In genomic region chr6:150368762-150369161, GRCh38 we compare ENCODE assay signal across 35 cellular contexts. TPM values are rescaled to one million over a fixed set of nuclear protein-coding genes. Genes with fewer than 3 reads are reported as not detected.
A peak's percentile ranks its signal among the peaks of the same experiment; 100 is the strongest.
DNase-seq lines count a peak whose midpoint lies in the region; TF ChIP-seq lines count a peak whose summit lies in the region.
"Had no signal": no experiment of that assay in that cellular context is flagged by ENCODE, and none has a peak within 500 bp of the region (broad histone marks: within the 10 kb centered on the region; RNA-seq: fewer than 3 reads in every experiment).

A gene with protein sequence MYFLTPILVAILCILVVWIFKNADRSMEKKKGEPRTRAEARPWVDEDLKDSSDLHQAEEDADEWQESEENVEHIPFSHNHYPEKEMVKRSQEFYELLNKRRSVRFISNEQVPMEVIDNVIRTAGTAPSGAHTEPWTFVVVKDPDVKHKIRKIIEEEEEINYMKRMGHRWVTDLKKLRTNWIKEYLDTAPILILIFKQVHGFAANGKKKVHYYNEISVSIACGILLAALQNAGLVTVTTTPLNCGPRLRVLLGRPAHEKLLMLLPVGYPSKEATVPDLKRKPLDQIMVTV (plus strand): TSS chr6:150369012. CDS start chr6:150369032, 20 bp downstream.

- WGBS in H9 (ENCODE audit: extremely low coverage, insufficient read length, low lambda C conversion rate): no CpG with 5 or more reads among the region's 8 CpGs
- 43% methylated on average over 8 of the region's 8 CpGs for WGBS in liver

- H3K9me3 Mint-ChIP-seq in H9: no peaks in the 10 kb centered on the region
- no peaks in the 10 kb centered on the region for H3K9me3 Mint-ChIP-seq in progenitor cell of endocrine pancreas (ENCODE audit: low read depth)
- H3K9me3 Mint-ChIP-seq: activated CD4-positive, alpha-beta T cell treated with anti-CD3 and anti-CD28 coated beads, Interleukin-2, amount 10 ng/mL, durations not matched to agents 7 days and 5 days; mesothelial cell of epicardium had no signal

- no peak within 1 kb of the TSS for H3K14ac ChIP-seq in H9 (ENCODE audit: insufficient read depth, low read length)

- no peak within 1 kb of the TSS for H4K91ac ChIP-seq in H9 (ENCODE audit: insufficient read length, low read depth, low read length)

- H2AK5ac ChIP-seq in H9 (ENCODE audit: insufficient read length, low read length): no peak within 1 kb of the TSS

- no peaks in the 10 kb centered on the region for H3K36me3 Mint-ChIP-seq in H9 (ENCODE audit: insufficient read depth in 1 of 3, low read depth in 3 of 3)
- no peaks in the 10 kb centered on the region for H3K36me3 Mint-ChIP-seq in progenitor cell of endocrine pancreas (ENCODE audit: insufficient read depth)
- H3K36me3 Mint-ChIP-seq: activated naive CD8-positive, alpha-beta T cell; mesothelial cell of epicardium had no signal

- H2BK15ac ChIP-seq in H9 (ENCODE audit: low read depth, low read length): no peak within 1 kb of the TSS

- no peaks in the 10 kb centered on the region for H3K23me2 ChIP-seq in H9 (ENCODE audit: insufficient read length, low read depth, low read length, poor library complexity, severe bottlenecking)

- no peak within 1 kb of the TSS for H2AFZ ChIP-seq in H9 (ENCODE audit: low read length)
- H2AFZ ChIP-seq: parathyroid adenoma had no signal

- DNase-seq in H9 (no peak), colonic mucosa (peak; percentile 85), progenitor cell of endocrine pancreas (ENCODE audit: low spot score, unreplicated experiment) (no peak), EL (no peak), NCI-H146 (lab: John Stamatoyannopoulos, UW) (no peak), DMS153 treated with DMSO at 0.1 percent for 48 hours (lab: John Stamatoyannopoulos, UW; ENCODE audit: unreplicated experiment) (no peak)
- no peak for DNase-seq in central memory CD4-positive, alpha-beta T cell
- DNase-seq: activated CD4-positive, alpha-beta T cell treated with anti-CD3 and anti-CD28 coated beads, Interleukin-2, amount 10 ng/mL, durations not matched to agents 7 days and 5 days; activated effector memory CD4-positive, alpha-beta T cell treated with anti-CD3 and anti-CD28 coated beads, Interleukin-2, amount 50 U/mL, for 16 hours; activated T-cell treated with anti-CD3 and anti-CD28 coated beads, Interleukin-2, amount 50 U/mL, for 1 hour; effector CD8-positive, alpha-beta T cell; hypothalamus; left ventricle myocardium inferior; NCI-H1092 treated with DMSO at 0.1 percent for 48 hours; NCI-H187; NCI-H2171; NCI-H510A; right cardiac atrium; SJCRH30; spleen; stimulated activated CD4-positive, alpha-beta T cell treated with anti-CD3 and anti-CD28 coated beads, Interleukin-2, amount 100 ng/mL, for 24 hours; stimulated activated naive CD8-positive, alpha-beta T cell treated with anti-CD3 and anti-CD28 coated beads, Interleukin-15, Interleukin-2, amounts not matched to agents 100 U/mL and 50 U/mL, for 24 hours; SW 1271; T-helper 9 cell; testis had no signal

- no peak within 1 kb of the TSS for H2BK20ac ChIP-seq in H9 (ENCODE audit: low read depth, low read length, poor library complexity, severe bottlenecking)

- H3K27ac ChIP-seq in H9 (ENCODE audit: insufficient read length, low read depth, low read length) (no peak within 1 kb of the TSS), colonic mucosa (peak within 1 kb of the TSS; percentile 64), liver (ENCODE audit: low read depth in 1 of 2, low read length in 2 of 2) (peak within 1 kb of the TSS; percentile 16 to 71)
- H3K27ac ChIP-seq: A549, epithelial cell of prostate, left ventricle myocardium inferior, parathyroid adenoma, SJCRH30, spleen, testis, vagina had no signal

- H3K23ac ChIP-seq in H9 (ENCODE audit: insufficient read length, low read depth, low read length): peak within 1 kb of the TSS; percentile 87

- intact Hi-C loops in colonic mucosa (cut with DNase I): no loop called here

- H2BK120ac ChIP-seq in H9 (ENCODE audit: low read depth, low read length, poor library complexity, severe bottlenecking): no peak within 1 kb of the TSS

- no peak within 1 kb of the TSS for H3K56ac ChIP-seq in H9 (ENCODE audit: insufficient read length, low read depth, low read length)

- H3K27me3 Mint-ChIP-seq in H9 (ENCODE audit: low read depth) (peaks cover 4% of the 10 kb centered on the region), progenitor cell of endocrine pancreas (peaks cover 7% of the 10 kb centered on the region)
- H3K27me3 Mint-ChIP-seq: activated naive CD8-positive, alpha-beta T cell had no signal

- H3K27me3 ChIP-seq in H9 (ENCODE audit: insufficient read depth, low read length) (no peaks in the 10 kb centered on the region), colonic mucosa (no peaks in the 10 kb centered on the region), liver (ENCODE audit: control insufficient read depth in 4 of 4, insufficient read depth in 4 of 4, low read length in 3 of 4) (no peaks in the 10 kb centered on the region)
- H3K27me3 ChIP-seq: SJCRH30, spleen, testis, vagina had no signal

- no peak within 1 kb of the TSS for H3K18ac ChIP-seq in H9 (ENCODE audit: insufficient read length, low read depth, low read length)

- H3K27ac Mint-ChIP-seq in H9 (no peak within 1 kb of the TSS), progenitor cell of endocrine pancreas (peak within 1 kb of the TSS; percentile 21)
- H3K27ac Mint-ChIP-seq: activated CD4-positive, alpha-beta T cell treated with anti-CD3 and anti-CD28 coated beads, Interleukin-2, amount 10 ng/mL, durations not matched to agents 7 days and 5 days; activated naive CD8-positive, alpha-beta T cell; mesothelial cell of epicardium had no signal

- H3K4me3 ChIP-seq in colonic mucosa (no peak within 1 kb of the TSS), liver (ENCODE audit: low read depth in 1 of 3, low read length in 3 of 3) (peak within 1 kb of the TSS in 2 of 3 donors; percentile 38 to 65)
- H3K4me3 ChIP-seq: A549, left ventricle myocardium inferior, SJCRH30, spleen, testis, vagina had no signal

- H3K9ac ChIP-seq in H9 (ENCODE audit: extremely low read depth, insufficient read length, low read length) (no peak within 1 kb of the TSS), colonic mucosa (ENCODE audit: low read depth in 2 of 2, low read length in 2 of 2) (peak within 1 kb of the TSS in 1 of 2 donors; percentile 13), liver (ENCODE audit: low read depth in 1 of 2, low read length in 2 of 2) (peak within 1 kb of the TSS; percentile 10 to 36)
- H3K9ac ChIP-seq: parathyroid adenoma had no signal

- H4K5ac ChIP-seq in H9 (ENCODE audit: insufficient read length, low read depth, low read length): no peak within 1 kb of the TSS

- H3K4me1 Mint-ChIP-seq in H9 (no peaks in the 10 kb centered on the region), progenitor cell of endocrine pancreas (ENCODE audit: low read depth) (peaks cover 4% of the 10 kb centered on the region)
- H3K4me1 Mint-ChIP-seq: activated CD4-positive, alpha-beta T cell treated with anti-CD3 and anti-CD28 coated beads, Interleukin-2, amount 10 ng/mL, durations not matched to agents 7 days and 5 days; mesothelial cell of epicardium had no signal

- H3K79me2 ChIP-seq in H9 (ENCODE audit: insufficient read depth, low read length): no peaks in the 10 kb centered on the region
- H3K79me2 ChIP-seq: parathyroid adenoma had no signal

- H3K36me3 ChIP-seq in colonic mucosa (no peaks in the 10 kb centered on the region), liver (ENCODE audit: control insufficient read depth in 4 of 4, insufficient read depth in 3 of 4, low read depth in 1 of 4, low read length in 3 of 4) (no peaks in the 10 kb centered on the region)
- H3K36me3 ChIP-seq: left ventricle myocardium inferior, SJCRH30, spleen, vagina had no signal

- no peak within 1 kb of the TSS for H2BK5ac ChIP-seq in H9 (ENCODE audit: insufficient read length, low read length)

- H3K4me1 ChIP-seq in H9 (ENCODE audit: insufficient read depth, low read length) (no peaks in the 10 kb centered on the region), colonic mucosa (no peaks in the 10 kb centered on the region), liver (ENCODE audit: control insufficient read depth in 4 of 4, insufficient read depth in 4 of 4, low read length in 3 of 4) (peaks cover 4 to 50% (median 33%) of the 10 kb centered on the region in 4 donors)
- H3K4me1 ChIP-seq: A549, parathyroid adenoma, spleen had no signal

- no peak within 1 kb of the TSS for H3K4me3 Mint-ChIP-seq in H9
- no peak within 1 kb of the TSS for H3K4me3 Mint-ChIP-seq in progenitor cell of endocrine pancreas (ENCODE audit: low read depth)
- H3K4me3 Mint-ChIP-seq: activated CD4-positive, alpha-beta T cell treated with anti-CD3 and anti-CD28 coated beads, Interleukin-2, amount 10 ng/mL, durations not matched to agents 7 days and 5 days; activated naive CD8-positive, alpha-beta T cell; mesothelial cell of epicardium had no signal

- TF ChIP-seq CTCF in H9 (conservative IDR thresholded peaks at IDR 0.05): no peak
- no peak for TF ChIP-seq CTCF in colonic mucosa (IDR thresholded peaks at IDR 0.05)
- TF ChIP-seq CTCF in liver (IDR thresholded peaks at IDR 0.05; ENCODE audit: low read depth, low read length, missing input control): no peak
- TF ChIP-seq CTCF in progenitor cell of endocrine pancreas (IDR thresholded peaks at IDR 0.05; ENCODE audit: unreplicated experiment): no peak

- H4K8ac ChIP-seq in H9 (replicated peaks; ENCODE audit: insufficient read length, low read depth, low read length): no peak within 1 kb of the TSS

- peak; percentile 34 to 37 for TF ChIP-seq RAD21 in liver (IDR thresholded peaks at IDR 0.05)

- H3T11ph ChIP-seq in H9 (ENCODE audit: low read length): no peak within 1 kb of the TSS

- H2BK12ac ChIP-seq in H9 (ENCODE audit: insufficient read length, low read depth, low read length): no peak within 1 kb of the TSS

- no peaks in the 10 kb centered on the region for H3K79me1 ChIP-seq in H9 (ENCODE audit: insufficient read depth, low read depth, low read length, poor library complexity, severe bottlenecking)

- no peaks in the 10 kb centered on the region for H3K9me3 ChIP-seq in H9 (ENCODE audit: control insufficient read depth, low read depth, low read length)
- H3K9me3 ChIP-seq in colonic mucosa: no peaks in the 10 kb centered on the region
- H3K9me3 ChIP-seq in liver (ENCODE audit: control insufficient read depth in 4 of 4, low read length in 3 of 4): no peaks in the 10 kb centered on the region
- H3K9me3 ChIP-seq: A549, left ventricle myocardium inferior, SJCRH30, spleen, testis, vagina had no signal

- H3K4me2 ChIP-seq in H9 (ENCODE audit: insufficient read depth, insufficient read length, low read length): no peak within 1 kb of the TSS
- H3K4me2 ChIP-seq: A549 had no signal

- H4K20me1 ChIP-seq in H9 (ENCODE audit: control insufficient read depth, insufficient read depth, insufficient read length): no peaks in the 10 kb centered on the region

- no peak within 1 kb of the TSS for H3K4ac ChIP-seq in H9 (ENCODE audit: low read depth, low read length)

TF ChIP-seq in liver, 16 proteins besides CTCF, POLR2A, EP300 and RAD21 (continues in another document):
- peak in 1 of 2 donors; percentile 60 for TF ChIP-seq GABPA (IDR thresholded peaks at IDR 0.05 in 1 of 2, conservative IDR thresholded peaks at IDR 0.05 in 1 of 2)
- peak; percentile 99 for TF ChIP-seq SP1 (IDR thresholded peaks at IDR 0.05)
- TF ChIP-seq NR2F2 (IDR thresholded peaks at IDR 0.05): peak; percentile 28

RNA-seq across cellular contexts. Expression of the gene that starts here (rescaled TPM):
- total RNA-seq in H9 (2021) (not detected in 2 replicates), colonic mucosa (10 to 100 TPM in 1 of 2 donors, 1 to 10 TPM in 1; 8.7 to 10.4 TPM), liver (1 to 10 TPM; 1.6 to 2.7 TPM), progenitor cell of endocrine pancreas (0.22 and 0.38 TPM in 2 replicates)
- polyA plus RNA-seq in liver: 1 to 10 TPM; 2.5 to 6.2 TPM
- total RNA-seq: activated CD4-positive, alpha-beta T cell treated with anti-CD3 and anti-CD28 coated beads, Interleukin-2, amount 10 ng/mL, durations not matched to agents 7 days and 5 days; H4; left ventricle myocardium inferior; mesothelial cell of epicardium; right cardiac atrium; RPMI7951; SJCRH30; spleen; vagina had no signal
- polyA plus RNA-seq: neural cell, right cardiac atrium, spleen had no signal
